Comparison of ENCODE assay signal across 8 cellular contexts in genomic region chr9:34179528-34180138, GRCh38. TPM values are rescaled to one million over a fixed set of nuclear protein-coding genes. Genes with fewer than 3 reads are reported as not detected.
DNase-seq lines count a peak whose midpoint lies in the region; TF ChIP-seq lines count a peak whose summit lies in the region.

No MANE protein-coding gene starts in this region.

- H3K4me3 Mint-ChIP-seq in mesothelial cell of epicardium: peak overlapping the region; percentile 92

- TF ChIP-seq CTCF in dorsolateral prefrontal cortex (IDR thresholded peaks at IDR 0.05 in 54 of 56, conservative IDR thresholded peaks at IDR 0.05 in 2 of 56; ENCODE audit: low read depth in 1 of 56, partially characterized antibody in 56 of 56): no peak
- TF ChIP-seq CTCF in mesothelial cell of epicardium (IDR thresholded peaks at IDR 0.05; ENCODE audit: unreplicated experiment): no peak
- TF ChIP-seq CTCF in uterus (IDR thresholded peaks at IDR 0.05): no peak

- H3K27ac Mint-ChIP-seq in mesothelial cell of epicardium: peak overlapping the region; percentile 97

- no peaks in the 10 kb centered on the region for H3K9me3 ChIP-seq in NT2/D1 (ENCODE audit: insufficient read depth, low read length)
- no peaks in the 10 kb centered on the region for H3K9me3 ChIP-seq in uterus

- no peaks in the 10 kb centered on the region for H3K4me1 ChIP-seq in NT2/D1 (ENCODE audit: insufficient read depth, insufficient read length)
- no peaks in the 10 kb centered on the region for H3K4me1 ChIP-seq in uterus

- DNase-seq in NCI-H748 (lab: John Stamatoyannopoulos, UW; ENCODE audit: unreplicated experiment) (peak; percentile 54), NCI-H748 treated with DMSO at 0.1 percent for 48 hours (lab: John Stamatoyannopoulos, UW) (no peak), NT2/D1 (ENCODE audit: low read depth, low spot score) (no peak), dorsolateral prefrontal cortex (no peak), mesothelial cell of epicardium (ENCODE audit: low spot score in 2 of 2, unreplicated experiment in 2 of 2) (no peak), uterus (peak in 1 of 2 donors; percentile 19), SW 1271 (lab: John Stamatoyannopoulos, UW) (no peak), NCI-H1436 (lab: John Stamatoyannopoulos, UW) (no peak)

- intact Hi-C loops in dorsolateral prefrontal cortex (cut with DNase I) (loop anchor here (1.0 to 10.0 kb wide), 4 partner anchors 53 to 278 kb away; partner anchors contain the start of genes DCAF12 (in 1 of the 2), DNAI1 (in 1 of the 2) and FAM219A (in 1 of the 2)), uterus (cut with DNase I; ENCODE audit: low total_unique reads) (no loop called here)

- no peaks in the 10 kb centered on the region for H3K27me3 Mint-ChIP-seq in mesothelial cell of epicardium (ENCODE audit: low read depth)

- TF ChIP-seq POLR2A in uterus (IDR thresholded peaks at IDR 0.05): no peak

- H3K27me3 ChIP-seq in NT2/D1 (ENCODE audit: insufficient read depth, insufficient read length) (no peaks in the 10 kb centered on the region), dorsolateral prefrontal cortex (no peaks in the 10 kb centered on the region), uterus (no peaks in the 10 kb centered on the region)

- H3K27ac ChIP-seq in dorsolateral prefrontal cortex (peak overlapping the region in 58 of 59 donors; percentile 26 to 97 (median 91)), uterus (peak overlapping the region; percentile 95)

- no peaks in the 10 kb centered on the region for H3K9me3 Mint-ChIP-seq in mesothelial cell of epicardium

- peaks cover 3% of the 10 kb centered on the region for H3K36me3 Mint-ChIP-seq in mesothelial cell of epicardium

- peak overlapping the region; percentile 80 for H3K9ac ChIP-seq in NT2/D1 (ENCODE audit: insufficient read length, low read depth)

- H3K4me3 ChIP-seq in NT2/D1 (ENCODE audit: insufficient read length, low read depth) (peak overlapping the region; percentile 66), dorsolateral prefrontal cortex (peak overlapping the region; percentile 57 to 98 (median 83)), uterus (peak overlapping the region; percentile 75 to 94)

- H3K36me3 ChIP-seq in NT2/D1 (ENCODE audit: insufficient read depth, insufficient read length, low read length) (peaks cover 7% of the 10 kb centered on the region), uterus (no peaks in the 10 kb centered on the region)

- H3K4me1 Mint-ChIP-seq in mesothelial cell of epicardium: peaks cover 12% of the 10 kb centered on the region

RNA-seq across cellular contexts. Expression of gene UBAP1, which starts 0.8 kb away (rescaled TPM):
- total RNA-seq in dorsolateral prefrontal cortex (10 to 100 TPM; 48.3 to 81.3 (median 63.1) TPM), mesothelial cell of epicardium (37.0 to 40.1 TPM (median 38.0 TPM) in 3 replicates), uterus (10 to 100 TPM; 17.1 to 60.4 (median 24.9) TPM)

RNA-seq across cellular contexts. Expression of gene DCAF12, which starts 53.1 kb away (rescaled TPM):
- total RNA-seq in dorsolateral prefrontal cortex (10 to 100 TPM; 13.2 to 29.5 (median 19.8) TPM), mesothelial cell of epicardium (35.2 to 38.1 TPM (median 35.8 TPM) in 3 replicates), uterus (10 to 100 TPM in 3 of 4 donors, 1 to 10 TPM in 1; 6.4 to 35.3 (median 30.3) TPM)
